ENCODE assay signal across 1 cellular context in genomic region chr11:67373916-67374570, GRCh38.
A peak's percentile ranks its signal among the peaks of the same experiment; 100 is the strongest.
TF ChIP-seq lines count a peak whose summit lies in the region.

No MANE protein-coding gene starts in this region.

TF ChIP-seq in K562, 482 proteins besides CTCF, POLR2A, EP300 and RAD21 (continued from another document and continues in another):
- no peak for TF ChIP-seq CEBPZ (IDR thresholded peaks at IDR 0.05; ENCODE audit: borderline replicate concordance, low read depth, low read length)
- TF ChIP-seq ZNF639 (CRISPR knock-in tag; conservative IDR thresholded peaks at IDR 0.05 in 1 of 2, IDR thresholded peaks at IDR 0.05 in 1 of 2), result no peak
- no peak; the same call in 1 of the 2 replicates for TF ChIP-seq PHB2 (IDR thresholded peaks at IDR 0.05; ENCODE audit: low read depth)
- TF ChIP-seq E2F8 (IDR thresholded peaks at IDR 0.05; ENCODE audit: low read depth, partially characterized antibody), result peak; percentile 62
- TF ChIP-seq MCM5 (IDR thresholded peaks at IDR 0.05; ENCODE audit: low read depth), result no peak
- TF ChIP-seq ZC3H11A (IDR thresholded peaks at IDR 0.05; ENCODE audit: low read depth, low read length), result no peak
- TF ChIP-seq SRSF7 (optimal IDR thresholded peaks at IDR 0.05; ENCODE audit: low read depth, low read length), result no peak
- TF ChIP-seq HSF4 (CRISPR knock-in tag; IDR thresholded peaks at IDR 0.05; ENCODE audit: borderline replicate concordance), result no peak
- no peak; the same call in 1 of the 2 replicates for TF ChIP-seq BHLHE40 (IDR thresholded peaks at IDR 0.05; ENCODE audit: low read length)
- 0 out of 2 replicates have a peak, but pooled peaks have one; percentile 23 for TF ChIP-seq THRB (CRISPR knock-in tag; conservative IDR thresholded peaks at IDR 0.05)
- TF ChIP-seq SMARCC2 (IDR thresholded peaks at IDR 0.05; ENCODE audit: low read depth), result peak; percentile 60; the same call in 1 of the 2 replicates
- TF ChIP-seq ZNF589 (CRISPR knock-in tag; IDR thresholded peaks at IDR 0.05; ENCODE audit: low read depth), result peak; percentile 48; the same call in 1 of the 2 replicates
- peak; percentile 29; the same call in 1 of the 2 replicates for TF ChIP-seq RBFOX2 (IDR thresholded peaks at IDR 0.05; ENCODE audit: low read depth, low read length)
- TF ChIP-seq SMC3 (conservative IDR thresholded peaks at IDR 0.05; ENCODE audit: insufficient read depth, low read depth, low read length), result peak; percentile 24; the same call in 1 of the 2 replicates
- no peak; the same call in 1 of the 2 replicates for TF ChIP-seq ARID2 (IDR thresholded peaks at IDR 0.05)
- TF ChIP-seq NFIX (CRISPR knock-in tag; IDR thresholded peaks at IDR 0.05; ENCODE audit: low read depth), result no peak
- no peak for TF ChIP-seq NCOA2 (IDR thresholded peaks at IDR 0.05; ENCODE audit: partially characterized antibody in 2 of 2)
- no peak for TF ChIP-seq CCAR2 (IDR thresholded peaks at IDR 0.05; ENCODE audit: low read depth, low read length)
- no peak for TF ChIP-seq ZNF324 (CRISPR knock-in tag; IDR thresholded peaks at IDR 0.05)
- TF ChIP-seq ZNF407 (IDR thresholded peaks at IDR 0.05; ENCODE audit: low read depth), result no peak
- no peak for TF ChIP-seq CREBBP (IDR thresholded peaks at IDR 0.05; ENCODE audit: low read depth, low read length)
- TF ChIP-seq PBX2 (CRISPR knock-in tag; IDR thresholded peaks at IDR 0.05; ENCODE audit: low read depth), result no peak
- peak; percentile 51 for TF ChIP-seq PBX2 (tag; conservative IDR thresholded peaks at IDR 0.05; ENCODE audit: low read depth)
- no peak for TF ChIP-seq CHCHD3 (CRISPR knock-in tag; IDR thresholded peaks at IDR 0.05)
- peak; percentile 36 for TF ChIP-seq MEIS2 (IDR thresholded peaks at IDR 0.05; ENCODE audit: partially characterized antibody)
- peak; percentile 55 for TF ChIP-seq CEBPG (CRISPR knock-in tag; IDR thresholded peaks at IDR 0.05)
- TF ChIP-seq CEBPG (tag; conservative IDR thresholded peaks at IDR 0.05 in 1 of 2, IDR thresholded peaks at IDR 0.05 in 1 of 2), result no peak
- no peak for TF ChIP-seq HDAC8 (tag; IDR thresholded peaks at IDR 0.05)
- peak; percentile 61; the same call in 1 of the 2 replicates for TF ChIP-seq KAT7 (CRISPR knock-in tag; IDR thresholded peaks at IDR 0.05; ENCODE audit: borderline replicate concordance)
- TF ChIP-seq MNT (conservative IDR thresholded peaks at IDR 0.05), result peak in 1 of 2 experiments; percentile 34; a peak in 1 of 4 replicates
